Comparison of ENCODE assay signal across 1 cellular context in the genomic region with DNA sequence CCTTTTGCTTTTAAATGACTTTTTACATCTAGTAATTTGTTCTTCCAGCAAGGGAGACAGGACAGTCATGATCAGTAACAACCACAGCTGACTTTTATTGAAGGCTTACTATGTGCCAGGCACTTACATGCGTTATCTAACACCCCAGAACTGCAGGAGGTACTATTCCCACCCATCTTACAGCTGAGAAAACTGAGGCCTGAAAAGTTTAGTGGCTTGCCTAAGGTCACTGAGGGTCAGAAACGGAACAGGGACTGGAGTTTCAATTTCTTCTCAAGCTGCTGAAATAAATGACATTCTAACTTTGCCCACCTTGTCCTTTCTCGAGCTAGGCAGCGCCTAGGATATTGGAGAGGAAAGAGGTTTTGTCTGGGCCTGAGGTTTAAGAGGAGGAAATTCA.
TF ChIP-seq lines count a peak whose summit lies in the region.

No MANE protein-coding gene starts in this region.

TF ChIP-seq in A549, 52 proteins besides CTCF, POLR2A, EP300 and RAD21 (continued from another document):
- no peak for TF ChIP-seq KDM5A (IDR thresholded peaks at IDR 0.05)
